1 cellular context compared by ENCODE assay signal in genomic region chr11:843086-843704, GRCh38.
TF ChIP-seq lines count a peak whose summit lies in the region.

No MANE protein-coding gene starts in this region.

TF ChIP-seq in HepG2, 621 proteins besides CTCF, POLR2A, EP300 and RAD21 (continued from another document and continues in another):
- TF ChIP-seq, protein P1, sequence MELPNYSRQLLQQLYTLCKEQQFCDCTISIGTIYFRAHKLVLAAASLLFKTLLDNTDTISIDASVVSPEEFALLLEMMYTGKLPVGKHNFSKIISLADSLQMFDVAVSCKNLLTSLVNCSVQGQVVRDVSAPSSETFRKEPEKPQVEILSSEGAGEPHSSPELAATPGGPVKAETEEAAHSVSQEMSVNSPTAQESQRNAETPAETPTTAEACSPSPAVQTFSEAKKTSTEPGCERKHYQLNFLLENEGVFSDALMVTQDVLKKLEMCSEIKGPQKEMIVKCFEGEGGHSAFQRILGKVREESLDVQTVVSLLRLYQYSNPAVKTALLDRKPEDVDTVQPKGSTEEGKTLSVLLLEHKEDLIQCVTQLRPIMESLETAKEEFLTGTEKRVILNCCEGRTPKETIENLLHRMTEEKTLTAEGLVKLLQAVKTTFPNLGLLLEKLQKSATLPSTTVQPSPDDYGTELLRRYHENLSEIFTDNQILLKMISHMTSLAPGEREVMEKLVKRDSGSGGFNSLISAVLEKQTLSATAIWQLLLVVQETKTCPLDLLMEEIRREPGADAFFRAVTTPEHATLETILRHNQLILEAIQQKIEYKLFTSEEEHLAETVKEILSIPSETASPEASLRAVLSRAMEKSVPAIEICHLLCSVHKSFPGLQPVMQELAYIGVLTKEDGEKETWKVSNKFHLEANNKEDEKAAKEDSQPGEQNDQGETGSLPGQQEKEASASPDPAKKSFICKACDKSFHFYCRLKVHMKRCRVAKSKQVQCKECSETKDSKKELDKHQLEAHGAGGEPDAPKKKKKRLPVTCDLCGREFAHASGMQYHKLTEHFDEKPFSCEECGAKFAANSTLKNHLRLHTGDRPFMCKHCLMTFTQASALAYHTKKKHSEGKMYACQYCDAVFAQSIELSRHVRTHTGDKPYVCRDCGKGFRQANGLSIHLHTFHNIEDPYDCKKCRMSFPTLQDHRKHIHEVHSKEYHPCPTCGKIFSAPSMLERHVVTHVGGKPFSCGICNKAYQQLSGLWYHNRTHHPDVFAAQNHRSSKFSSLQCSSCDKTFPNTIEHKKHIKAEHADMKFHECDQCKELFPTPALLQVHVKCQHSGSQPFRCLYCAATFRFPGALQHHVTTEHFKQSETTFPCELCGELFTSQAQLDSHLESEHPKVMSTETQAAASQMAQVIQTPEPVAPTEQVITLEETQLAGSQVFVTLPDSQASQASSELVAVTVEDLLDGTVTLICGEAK (IDR thresholded peaks at IDR 0.05), result no peak
- TF ChIP-seq, protein P1 (CRISPR knock-in tag; IDR thresholded peaks at IDR 0.05), result no peak
- TF ChIP-seq, protein P2, sequence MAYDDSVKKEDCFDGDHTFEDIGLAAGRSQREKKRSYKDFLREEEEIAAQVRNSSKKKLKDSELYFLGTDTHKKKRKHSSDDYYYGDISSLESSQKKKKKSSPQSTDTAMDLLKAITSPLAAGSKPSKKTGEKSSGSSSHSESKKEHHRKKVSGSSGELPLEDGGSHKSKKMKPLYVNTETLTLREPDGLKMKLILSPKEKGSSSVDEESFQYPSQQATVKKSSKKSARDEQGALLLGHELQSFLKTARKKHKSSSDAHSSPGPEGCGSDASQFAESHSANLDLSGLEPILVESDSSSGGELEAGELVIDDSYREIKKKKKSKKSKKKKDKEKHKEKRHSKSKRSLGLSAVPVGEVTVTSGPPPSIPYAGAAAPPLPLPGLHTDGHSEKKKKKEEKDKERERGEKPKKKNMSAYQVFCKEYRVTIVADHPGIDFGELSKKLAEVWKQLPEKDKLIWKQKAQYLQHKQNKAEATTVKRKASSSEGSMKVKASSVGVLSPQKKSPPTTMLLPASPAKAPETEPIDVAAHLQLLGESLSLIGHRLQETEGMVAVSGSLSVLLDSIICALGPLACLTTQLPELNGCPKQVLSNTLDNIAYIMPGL (CRISPR knock-in tag; IDR thresholded peaks at IDR 0.05; ENCODE audit: borderline replicate concordance in 1 of 2, low read depth in 1 of 2), result no peak
- TF ChIP-seq SRF (IDR thresholded peaks at IDR 0.05; ENCODE audit: low read depth, low read length) (no peak), HNRNPL (IDR thresholded peaks at IDR 0.05; ENCODE audit: low read depth, low read length) (0 out of 2 replicates have a peak, but pooled peaks have one; percentile 6), ZNF34 (CRISPR knock-in tag; IDR thresholded peaks at IDR 0.05; ENCODE audit: borderline replicate concordance) (no peak), ZKSCAN1 (IDR thresholded peaks at IDR 0.05; ENCODE audit: low read length) (no peak), TMF1 (CRISPR knock-in tag; IDR thresholded peaks at IDR 0.05; ENCODE audit: low read depth) (no peak), ELF3 (CRISPR knock-in tag; IDR thresholded peaks at IDR 0.05) (no peak), AGO1 (IDR thresholded peaks at IDR 0.05; ENCODE audit: low read depth, low read length, poor library complexity, severe bottlenecking) (peak; percentile 18), BORCS8-MEF2B (CRISPR knock-in tag; IDR thresholded peaks at IDR 0.05) (no peak), MYNN (CRISPR knock-in tag; IDR thresholded peaks at IDR 0.05; ENCODE audit: low read depth) (no peak), HOXA9 (CRISPR knock-in tag; IDR thresholded peaks at IDR 0.05; ENCODE audit: borderline replicate concordance) (0 out of 2 replicates have a peak, but pooled peaks have one; percentile 13), ZBTB33 (CRISPR knock-in tag; IDR thresholded peaks at IDR 0.05) (no peak), ZNF629 (CRISPR knock-in tag; conservative IDR thresholded peaks at IDR 0.05) (no peak), NCOA5 (CRISPR knock-in tag; IDR thresholded peaks at IDR 0.05) (no peak), ELF4 (CRISPR knock-in tag; IDR thresholded peaks at IDR 0.05; ENCODE audit: borderline replicate concordance) (0 out of 2 replicates have a peak, but pooled peaks have one; percentile 34), TEAD2 (CRISPR knock-in tag; IDR thresholded peaks at IDR 0.05) (no peak), PITX1 (CRISPR knock-in tag; IDR thresholded peaks at IDR 0.05) (no peak; the same call in 1 of the 2 replicates), ZNF335 (CRISPR knock-in tag; IDR thresholded peaks at IDR 0.05) (no peak), GLI4 (CRISPR knock-in tag; IDR thresholded peaks at IDR 0.05; ENCODE audit: borderline replicate concordance) (no peak), ZNF333 (CRISPR knock-in tag; IDR thresholded peaks at IDR 0.05; ENCODE audit: borderline replicate concordance) (no peak), ZNF138 (CRISPR knock-in tag; IDR thresholded peaks at IDR 0.05; ENCODE audit: low read depth) (no peak), CREM (IDR thresholded peaks at IDR 0.05) (no peak), CREM (CRISPR knock-in tag; IDR thresholded peaks at IDR 0.05) (no peak), NR2F6 (IDR thresholded peaks at IDR 0.05) (no peak), NR2F6 (CRISPR knock-in tag; IDR thresholded peaks at IDR 0.05) (no peak), RAD51 (IDR thresholded peaks at IDR 0.05; ENCODE audit: borderline replicate concordance) (no peak), SOX13 (IDR thresholded peaks at IDR 0.05) (no peak), SOX13 (CRISPR knock-in tag; conservative IDR thresholded peaks at IDR 0.05 in 1 of 2, IDR thresholded peaks at IDR 0.05 in 1 of 2) (no peak), PAX8 (CRISPR knock-in tag; IDR thresholded peaks at IDR 0.05; ENCODE audit: borderline replicate concordance) (no peak), ZSCAN31 (CRISPR knock-in tag; IDR thresholded peaks at IDR 0.05; ENCODE audit: low read depth) (peak; percentile 50; the same call in 1 of the 2 replicates), DR1 (CRISPR knock-in tag; IDR thresholded peaks at IDR 0.05) (0 out of 2 replicates have a peak, but pooled peaks have one; percentile 25), PHF20 (CRISPR knock-in tag; IDR thresholded peaks at IDR 0.05) (no peak), ZNF7 (CRISPR knock-in tag; IDR thresholded peaks at IDR 0.05) (no peak), SP140L (CRISPR knock-in tag; IDR thresholded peaks at IDR 0.05; ENCODE audit: borderline replicate concordance) (no peak), ASH2L (IDR thresholded peaks at IDR 0.05; ENCODE audit: insufficient read length, low read depth, low read length) (no peak), ZNF761 (CRISPR knock-in tag; conservative IDR thresholded peaks at IDR 0.05) (no peak), ZNF446 (CRISPR knock-in tag; IDR thresholded peaks at IDR 0.05) (no peak)
- TF ChIP-seq, protein P3, sequence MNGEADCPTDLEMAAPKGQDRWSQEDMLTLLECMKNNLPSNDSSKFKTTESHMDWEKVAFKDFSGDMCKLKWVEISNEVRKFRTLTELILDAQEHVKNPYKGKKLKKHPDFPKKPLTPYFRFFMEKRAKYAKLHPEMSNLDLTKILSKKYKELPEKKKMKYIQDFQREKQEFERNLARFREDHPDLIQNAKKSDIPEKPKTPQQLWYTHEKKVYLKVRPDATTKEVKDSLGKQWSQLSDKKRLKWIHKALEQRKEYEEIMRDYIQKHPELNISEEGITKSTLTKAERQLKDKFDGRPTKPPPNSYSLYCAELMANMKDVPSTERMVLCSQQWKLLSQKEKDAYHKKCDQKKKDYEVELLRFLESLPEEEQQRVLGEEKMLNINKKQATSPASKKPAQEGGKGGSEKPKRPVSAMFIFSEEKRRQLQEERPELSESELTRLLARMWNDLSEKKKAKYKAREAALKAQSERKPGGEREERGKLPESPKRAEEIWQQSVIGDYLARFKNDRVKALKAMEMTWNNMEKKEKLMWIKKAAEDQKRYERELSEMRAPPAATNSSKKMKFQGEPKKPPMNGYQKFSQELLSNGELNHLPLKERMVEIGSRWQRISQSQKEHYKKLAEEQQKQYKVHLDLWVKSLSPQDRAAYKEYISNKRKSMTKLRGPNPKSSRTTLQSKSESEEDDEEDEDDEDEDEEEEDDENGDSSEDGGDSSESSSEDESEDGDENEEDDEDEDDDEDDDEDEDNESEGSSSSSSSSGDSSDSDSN (CRISPR knock-in tag; IDR thresholded peaks at IDR 0.05), result no peak
- TF ChIP-seq, protein P4, sequence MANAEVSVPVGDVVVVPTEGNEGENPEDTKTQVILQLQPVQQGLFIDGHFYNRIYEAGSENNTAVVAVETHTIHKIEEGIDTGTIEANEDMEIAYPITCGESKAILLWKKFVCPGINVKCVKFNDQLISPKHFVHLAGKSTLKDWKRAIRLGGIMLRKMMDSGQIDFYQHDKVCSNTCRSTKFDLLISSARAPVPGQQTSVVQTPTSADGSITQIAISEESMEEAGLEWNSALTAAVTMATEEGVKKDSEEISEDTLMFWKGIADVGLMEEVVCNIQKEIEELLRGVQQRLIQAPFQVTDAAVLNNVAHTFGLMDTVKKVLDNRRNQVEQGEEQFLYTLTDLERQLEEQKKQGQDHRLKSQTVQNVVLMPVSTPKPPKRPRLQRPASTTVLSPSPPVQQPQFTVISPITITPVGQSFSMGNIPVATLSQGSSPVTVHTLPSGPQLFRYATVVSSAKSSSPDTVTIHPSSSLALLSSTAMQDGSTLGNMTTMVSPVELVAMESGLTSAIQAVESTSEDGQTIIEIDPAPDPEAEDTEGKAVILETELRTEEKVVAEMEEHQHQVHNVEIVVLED (CRISPR knock-in tag; IDR thresholded peaks at IDR 0.05; ENCODE audit: borderline replicate concordance), result peak; percentile 32; the same call in 1 of the 2 replicates
- TF ChIP-seq, protein P5, sequence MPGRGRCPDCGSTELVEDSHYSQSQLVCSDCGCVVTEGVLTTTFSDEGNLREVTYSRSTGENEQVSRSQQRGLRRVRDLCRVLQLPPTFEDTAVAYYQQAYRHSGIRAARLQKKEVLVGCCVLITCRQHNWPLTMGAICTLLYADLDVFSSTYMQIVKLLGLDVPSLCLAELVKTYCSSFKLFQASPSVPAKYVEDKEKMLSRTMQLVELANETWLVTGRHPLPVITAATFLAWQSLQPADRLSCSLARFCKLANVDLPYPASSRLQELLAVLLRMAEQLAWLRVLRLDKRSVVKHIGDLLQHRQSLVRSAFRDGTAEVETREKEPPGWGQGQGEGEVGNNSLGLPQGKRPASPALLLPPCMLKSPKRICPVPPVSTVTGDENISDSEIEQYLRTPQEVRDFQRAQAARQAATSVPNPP (CRISPR knock-in tag; IDR thresholded peaks at IDR 0.05), result no peak
- TF ChIP-seq, protein P6, sequence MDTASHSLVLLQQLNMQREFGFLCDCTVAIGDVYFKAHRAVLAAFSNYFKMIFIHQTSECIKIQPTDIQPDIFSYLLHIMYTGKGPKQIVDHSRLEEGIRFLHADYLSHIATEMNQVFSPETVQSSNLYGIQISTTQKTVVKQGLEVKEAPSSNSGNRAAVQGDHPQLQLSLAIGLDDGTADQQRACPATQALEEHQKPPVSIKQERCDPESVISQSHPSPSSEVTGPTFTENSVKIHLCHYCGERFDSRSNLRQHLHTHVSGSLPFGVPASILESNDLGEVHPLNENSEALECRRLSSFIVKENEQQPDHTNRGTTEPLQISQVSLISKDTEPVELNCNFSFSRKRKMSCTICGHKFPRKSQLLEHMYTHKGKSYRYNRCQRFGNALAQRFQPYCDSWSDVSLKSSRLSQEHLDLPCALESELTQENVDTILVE (CRISPR knock-in tag; IDR thresholded peaks at IDR 0.05), result no peak
- TF ChIP-seq, protein P7, sequence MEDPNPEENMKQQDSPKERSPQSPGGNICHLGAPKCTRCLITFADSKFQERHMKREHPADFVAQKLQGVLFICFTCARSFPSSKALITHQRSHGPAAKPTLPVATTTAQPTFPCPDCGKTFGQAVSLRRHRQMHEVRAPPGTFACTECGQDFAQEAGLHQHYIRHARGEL (CRISPR knock-in tag; IDR thresholded peaks at IDR 0.05), result no peak
- TF ChIP-seq, protein P8, sequence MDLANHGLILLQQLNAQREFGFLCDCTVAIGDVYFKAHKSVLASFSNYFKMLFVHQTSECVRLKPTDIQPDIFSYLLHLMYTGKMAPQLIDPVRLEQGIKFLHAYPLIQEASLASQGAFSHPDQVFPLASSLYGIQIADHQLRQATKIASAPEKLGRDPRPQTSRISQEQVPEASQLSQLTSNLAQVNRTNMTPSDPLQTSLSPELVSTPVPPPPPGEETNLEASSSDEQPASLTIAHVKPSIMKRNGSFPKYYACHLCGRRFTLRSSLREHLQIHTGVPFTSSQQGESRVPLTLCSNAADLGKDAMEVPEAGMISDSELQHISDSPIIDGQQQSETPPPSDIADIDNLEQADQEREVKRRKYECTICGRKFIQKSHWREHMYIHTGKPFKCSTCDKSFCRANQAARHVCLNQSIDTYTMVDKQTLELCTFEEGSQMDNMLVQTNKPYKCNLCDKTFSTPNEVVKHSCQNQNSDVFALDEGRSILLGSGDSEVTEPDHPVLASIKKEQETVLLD (CRISPR knock-in tag; IDR thresholded peaks at IDR 0.05; ENCODE audit: low read depth), result 0 out of 2 replicates have a peak, but pooled peaks have one; percentile 7
